ENCODE assay signal across 13 cellular contexts in the genomic region with DNA sequence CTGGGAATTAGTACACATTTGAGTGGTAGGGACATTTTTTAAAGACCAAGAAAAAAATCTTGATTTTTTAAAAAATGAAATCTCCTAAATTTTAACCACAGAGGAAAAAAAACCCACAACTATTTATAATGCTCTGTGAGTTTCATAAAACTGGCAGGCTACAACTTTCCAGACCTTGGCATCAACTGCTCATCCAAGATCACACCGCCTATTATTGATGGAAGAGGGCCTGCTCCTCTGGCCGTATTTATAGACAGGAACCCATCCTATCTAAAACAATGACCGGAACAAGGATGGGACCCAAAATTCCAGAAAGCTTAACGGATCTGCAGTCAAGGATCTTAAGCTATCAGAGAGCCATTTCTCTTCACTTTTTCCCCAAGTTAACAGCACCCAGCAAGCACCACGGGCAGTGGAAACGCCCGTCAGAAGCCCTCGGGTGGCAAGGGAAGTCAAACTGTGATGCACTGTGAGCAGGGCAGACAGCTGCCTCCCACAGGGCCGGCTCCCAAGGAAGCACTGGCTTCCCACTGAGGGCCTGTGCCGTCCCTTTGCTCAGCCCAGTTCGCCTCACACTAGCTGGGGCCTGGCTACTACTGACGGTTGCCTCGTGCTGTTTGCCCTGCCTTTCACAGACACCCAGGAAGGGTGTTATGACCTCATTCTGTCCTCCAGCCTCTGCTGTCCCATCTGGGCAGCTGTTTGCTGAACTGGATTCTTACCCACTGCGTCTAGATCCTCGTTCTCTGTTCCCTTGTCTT.
DNase-seq lines count a peak whose midpoint lies in the region; ATAC-seq and TF ChIP-seq lines count a peak whose summit lies in the region.
"Had no signal": no experiment of that assay in that cellular context is flagged by ENCODE, and none has a peak within 500 bp of the region (broad histone marks: within the 10 kb centered on the region; RNA-seq: fewer than 3 reads in every experiment).

No MANE protein-coding gene starts in this region.

- ATAC-seq in left lung (peak; percentile 20), GM18867 (IDR thresholded peaks at IDR 0.05; ENCODE audit: unreplicated experiment) (no peak), HG02885 (IDR thresholded peaks at IDR 0.05; ENCODE audit: poor library complexity, unreplicated experiment) (no peak)
- ATAC-seq: activated CD4-positive, CD25-positive, alpha-beta regulatory T cell treated with anti-CD3 and anti-CD28 coated beads, Interleukin-2, amount 50 U/mL, for 24 hours had no signal

- H3K27ac ChIP-seq in cingulate gyrus (ENCODE audit: low read depth, low read length) (peak overlapping the region; percentile 90), left lung (peak overlapping the region in 1 of 2 donors; percentile 61), spleen (peak overlapping the region in 6 of 8 donors; percentile 8 to 49 (median 24))
- H3K27ac ChIP-seq: RWPE1 had no signal

- peak; percentile 56 for DNase-seq in GM03348 (ENCODE audit: low spot score)
- peak in 1 of 2 donors; percentile 31 for DNase-seq in left lung
- no peak for DNase-seq in spleen
- no peak for DNase-seq in lower leg skin (ENCODE audit: low spot score in 2 of 2)
- DNase-seq in GM13976 (ENCODE audit: low spot score) = no peak
- DNase-seq: CD4-positive, CD25-positive, alpha-beta regulatory T cell; naive B cell; NCI-H187 had no signal

- TF ChIP-seq CTCF in left lung (IDR thresholded peaks at IDR 0.05) (no peak), spleen (IDR thresholded peaks at IDR 0.05 in 8 of 11, conservative IDR thresholded peaks at IDR 0.05 in 3 of 11) (no peak), lower leg skin (IDR thresholded peaks at IDR 0.05) (no peak), GM13976 (IDR thresholded peaks at IDR 0.05; ENCODE audit: borderline replicate concordance, control extremely low read depth, extremely low read depth, insufficient read depth, missing control alignments) (no peak)

- WGBS in spleen, 5 donors = 83 to 91% (median 88%) methylated on average over 11 to 15 of the region's 15 CpGs
- 59 to 64% methylated on average over 13 to 15 of the region's 15 CpGs for WGBS in lower leg skin, 2 donors

- H3K27me3 ChIP-seq in left lung (no peaks in the 10 kb centered on the region), spleen (replicated peaks in 1 of 7) (no peaks in the 10 kb centered on the region)

- in situ Hi-C loops in GM13976 (cut with MboI; ENCODE audit: low sequenced_read_pairs, unreplicated experiment) = no loop called here

- H3K4me1 ChIP-seq in left lung = peaks cover 0 to 14% of the 10 kb centered on the region in 2 donors
- H3K4me1 ChIP-seq in spleen = peaks cover 0 to 22% (median 7%) of the 10 kb centered on the region in 6 donors

- H3K4me3 ChIP-seq in left lung (no peak overlapping the region), spleen (no peak overlapping the region), lower leg skin (ENCODE audit: low read depth, poor library complexity, severe bottlenecking) (no peak overlapping the region)

- intact Hi-C loops in left lung (cut with DNase I) (no loop called here), spleen (cut with DNase I; ENCODE audit: low total_unique reads) (no loop called here), lower leg skin (cut with DNase I; ENCODE audit: low total_unique reads) (no loop called here)

- H3K36me3 ChIP-seq in left lung (no peaks in the 10 kb centered on the region), spleen (peaks cover 0 to 22% (median 0%) of the 10 kb centered on the region in 6 donors)

- TF ChIP-seq POLR2A in spleen (IDR thresholded peaks at IDR 0.05) = no peak
- TF ChIP-seq POLR2A in lower leg skin (IDR thresholded peaks at IDR 0.05) = no peak

- H3K9me3 ChIP-seq in left lung = no peaks in the 10 kb centered on the region
- H3K9me3 ChIP-seq in spleen = peaks cover 0 to 8% (median 0%) of the 10 kb centered on the region in 8 donors
